Comparison of ENCODE assay signal across 17 cellular contexts in the genomic region with DNA sequence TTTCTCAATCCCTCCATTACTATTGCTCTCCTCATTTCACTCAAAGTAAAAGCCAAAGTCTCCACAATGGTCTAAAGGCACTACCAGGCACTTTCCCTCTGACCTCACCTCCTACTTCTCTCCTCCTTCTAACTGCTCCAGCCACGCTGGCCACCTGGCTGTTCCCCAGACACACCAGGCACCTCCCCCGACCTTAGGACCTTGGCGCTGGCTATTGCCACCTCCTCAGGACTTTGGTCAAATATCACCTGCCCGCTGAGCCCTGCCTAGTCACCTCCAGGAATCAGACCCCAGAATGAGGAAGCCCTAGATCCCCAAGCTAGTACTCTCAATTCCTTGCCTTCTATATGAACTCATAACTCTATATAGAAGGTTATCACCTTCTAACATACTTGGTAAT.
A peak's percentile ranks its signal among the peaks of the same experiment; 100 is the strongest.
DNase-seq lines count a peak whose midpoint lies in the region; ATAC-seq, FAIRE-seq and TF ChIP-seq lines count a peak whose summit lies in the region.
"Had no signal": no experiment of that assay in that cellular context is flagged by ENCODE, and none has a peak within 500 bp of the region (broad histone marks: within the 10 kb centered on the region; RNA-seq: fewer than 3 reads in every experiment).

No MANE protein-coding gene starts in this region.

- DNase-seq in CD14-positive monocyte (ENCODE audit: low spot score) (no peak), astrocyte (ENCODE audit: low read depth) (no peak), mesenchymal stem cell (no peak), Ammon's horn (ENCODE audit: low spot score) (no peak), iPS-NIHi7 (ENCODE audit: extremely low spot score) (no peak)
- DNase-seq in effector CD4-positive, alpha-beta T cell: no peak
- DNase-seq: activated CD4-positive, alpha-beta T cell treated with anti-CD3 and anti-CD28 coated beads for 1 hour; activated T-cell treated with anti-CD3 and anti-CD28 coated beads, Interleukin-2, amount 50 U/mL, for 4 hours; CD8-positive, alpha-beta memory T cell; GF-D8; NCI-H187; NCI-H510A treated with DMSO at 0.1 percent for 48 hours; T-cell had no signal

- no peaks in the 10 kb centered on the region for H3F3A ChIP-seq in DOHH2 (ENCODE audit: control insufficient read depth, insufficient read depth)

- H3K9me3 Mint-ChIP-seq in CD14-positive monocyte (peaks cover 0 to 9% (median 0%) of the 10 kb centered on the region in 7 donors), astrocyte (ENCODE audit: unreplicated experiment) (no peaks in the 10 kb centered on the region)
- H3K9me3 Mint-ChIP-seq: activated T-cell treated with anti-CD3 and anti-CD28 coated beads, Interleukin-2, amount 50 U/mL, for 4 hours; CD8-positive, alpha-beta memory T cell; T-cell had no signal

- intact Hi-C loops in CD14-positive monocyte (cut with micrococcal nuclease): loop anchor here (10.0 kb wide), 3 partner anchors 109 to 489 kb away; a partner anchor contains a TSS

- no peak for ATAC-seq in HG03442 (IDR thresholded peaks at IDR 0.05; ENCODE audit: unreplicated experiment)
- ATAC-seq: activated T-cell treated with anti-CD3 and anti-CD28 coated beads, Interleukin-2, amount 50 U/mL, for 4 hours; T-cell had no signal

- H4K8ac ChIP-seq in mesenchymal stem cell (ENCODE audit: low read length): peak overlapping the region; percentile 81

- H2BK15ac ChIP-seq in mesenchymal stem cell (ENCODE audit: low read depth, poor library complexity, severe bottlenecking): peak overlapping the region; percentile 52

- H2BK120ac ChIP-seq in mesenchymal stem cell (ENCODE audit: low read depth, low read length): peak overlapping the region; percentile 80

- WGBS in mesenchymal stem cell: 93% methylated on average over 4 of the region's 4 CpGs

- H3K23ac ChIP-seq in mesenchymal stem cell (ENCODE audit: low read length in 2 of 2): no peak overlapping the region

- FAIRE-seq in astrocyte (lab: Jason Lieb, UNC): no peak
- FAIRE-seq: colon, islet of Langerhans had no signal

- H3K18ac ChIP-seq in mesenchymal stem cell (ENCODE audit: low read depth in 1 of 2, low read length in 2 of 2): peak overlapping the region; percentile 88 to 95

- no peaks in the 10 kb centered on the region for H3K79me2 ChIP-seq in DOHH2 (ENCODE audit: control insufficient read depth, low read length)
- peaks cover 23% of the 10 kb centered on the region for H3K79me2 ChIP-seq in astrocyte (ENCODE audit: insufficient read depth, low read length)

- H3K36me3 Mint-ChIP-seq in CD14-positive monocyte (peaks cover 0 to 2% of the 10 kb centered on the region in 2 donors), astrocyte (ENCODE audit: low read depth, unreplicated experiment) (no peaks in the 10 kb centered on the region)
- H3K36me3 Mint-ChIP-seq: CD8-positive, alpha-beta memory T cell; T-cell had no signal

- no peaks in the 10 kb centered on the region for H3K36me3 ChIP-seq in DOHH2 (ENCODE audit: control insufficient read depth, low read length)
- no peaks in the 10 kb centered on the region for H3K36me3 ChIP-seq in astrocyte (ENCODE audit: insufficient read depth, low read length)
- H3K36me3 ChIP-seq in mesenchymal stem cell (ENCODE audit: control insufficient read depth in 1 of 2, insufficient read depth in 2 of 2, low read depth in 1 of 2, low read length in 2 of 2): no peaks in the 10 kb centered on the region

- H3K4me3 ChIP-seq in DOHH2 (ENCODE audit: low read length): no peak overlapping the region
- peak overlapping the region; percentile 27 for H3K4me3 ChIP-seq in astrocyte (ENCODE audit: insufficient read depth, low read depth, low read length)
- no peak overlapping the region for H3K4me3 ChIP-seq in mesenchymal stem cell (ENCODE audit: insufficient read depth in 1 of 2, low read depth in 1 of 2, low read length in 2 of 2)

- TF ChIP-seq CTCF in CD14-positive monocyte (IDR thresholded peaks at IDR 0.05) (no peak), DOHH2 (IDR thresholded peaks at IDR 0.05; ENCODE audit: low read depth, low read length, poor library complexity, severe bottlenecking) (no peak), astrocyte (IDR thresholded peaks at IDR 0.05; ENCODE audit: insufficient read depth, low read depth, low read length) (no peak)

- H2AFZ ChIP-seq in astrocyte (ENCODE audit: low read depth, low read length): no peak overlapping the region
- H2AFZ ChIP-seq in mesenchymal stem cell (ENCODE audit: low read depth, low read length): no peak overlapping the region

- peak overlapping the region; percentile 90 for H2AK5ac ChIP-seq in mesenchymal stem cell (ENCODE audit: low read length, severe bottlenecking)

- H3K27me3 Mint-ChIP-seq in CD14-positive monocyte (ENCODE audit: low read depth in 3 of 3): peaks cover 40 to 51% (median 51%) of the 10 kb centered on the region in 3 donors
- no peaks in the 10 kb centered on the region for H3K27me3 Mint-ChIP-seq in astrocyte (ENCODE audit: low read depth, unreplicated experiment)

- H3K27me3 ChIP-seq in DOHH2 (ENCODE audit: control insufficient read depth, low read length): peaks cover 64% of the 10 kb centered on the region
- H3K27me3 ChIP-seq in astrocyte (ENCODE audit: insufficient read depth, low read length): no peaks in the 10 kb centered on the region
- no peaks in the 10 kb centered on the region for H3K27me3 ChIP-seq in mesenchymal stem cell (ENCODE audit: control insufficient read depth in 1 of 2, insufficient read depth in 1 of 2, low read length in 2 of 2)

- H3K4me3 Mint-ChIP-seq in CD14-positive monocyte: peak overlapping the region in 1 of 2 donors; percentile 77
- H3K4me3 Mint-ChIP-seq in astrocyte (ENCODE audit: unreplicated experiment): no peak overlapping the region
- H3K4me3 Mint-ChIP-seq: activated T-cell treated with anti-CD3 and anti-CD28 coated beads, Interleukin-2, amount 50 U/mL, for 4 hours; T-cell had no signal

- H4K20me1 ChIP-seq in DOHH2 (ENCODE audit: control insufficient read depth, insufficient read depth, low read depth, low read length): no peaks in the 10 kb centered on the region
- no peaks in the 10 kb centered on the region for H4K20me1 ChIP-seq in astrocyte (ENCODE audit: insufficient read depth, low read length)

- H3K9me3 ChIP-seq in DOHH2 (ENCODE audit: control insufficient read depth, insufficient read depth, low read length): no peaks in the 10 kb centered on the region
- no peaks in the 10 kb centered on the region for H3K9me3 ChIP-seq in astrocyte (ENCODE audit: insufficient read depth, low read depth, low read length)
- no peaks in the 10 kb centered on the region for H3K9me3 ChIP-seq in mesenchymal stem cell (ENCODE audit: control insufficient read depth, low read length)

- peak overlapping the region in 1 of 2 experiments; percentile 58 for H3K14ac ChIP-seq in mesenchymal stem cell (ENCODE audit: low read length in 2 of 2)

- H3K4me1 ChIP-seq in DOHH2 (ENCODE audit: control insufficient read depth, low read length) (peaks cover 49% of the 10 kb centered on the region), astrocyte (ENCODE audit: insufficient read depth, low read length) (peaks cover 58% of the 10 kb centered on the region), mesenchymal stem cell (ENCODE audit: control insufficient read depth, insufficient read depth, low read depth, low read length) (peaks cover 25% of the 10 kb centered on the region)

- no peaks in the 10 kb centered on the region for H3K9me2 ChIP-seq in DOHH2 (replicated peaks; ENCODE audit: control insufficient read depth, low read length)

- no peak overlapping the region for H3K27ac ChIP-seq in DOHH2 (ENCODE audit: low read depth, low read length)
- H3K27ac ChIP-seq in astrocyte (ENCODE audit: low read depth, low read length): peak overlapping the region; percentile 99
- H3K27ac ChIP-seq in mesenchymal stem cell (ENCODE audit: low read length, poor library complexity, severe bottlenecking): no peak overlapping the region

- peak overlapping the region; percentile 88 to 91 for H2BK12ac ChIP-seq in mesenchymal stem cell (ENCODE audit: low read length in 2 of 2)

- H3K9ac ChIP-seq in astrocyte (ENCODE audit: low read length) (peak overlapping the region; percentile 87), mesenchymal stem cell (ENCODE audit: low read length) (no peak overlapping the region)

- H2BK5ac ChIP-seq in mesenchymal stem cell (ENCODE audit: low read depth, low read length, poor library complexity, severe bottlenecking): no peak overlapping the region

- peak overlapping the region; percentile 73 to 95 for H3K4ac ChIP-seq in mesenchymal stem cell (ENCODE audit: low read depth in 1 of 2, low read length in 2 of 2)

- H3K27ac Mint-ChIP-seq in CD14-positive monocyte (peak overlapping the region in 4 of 7 donors; percentile 42 to 85 (median 70)), astrocyte (ENCODE audit: unreplicated experiment) (peak overlapping the region; percentile 96)

- peaks cover 68% of the 10 kb centered on the region for H3K4me1 Mint-ChIP-seq in CD14-positive monocyte
- H3K4me1 Mint-ChIP-seq in astrocyte (ENCODE audit: low read depth, unreplicated experiment): peaks cover 47% of the 10 kb centered on the region

- H3K4me2 ChIP-seq in DOHH2 (ENCODE audit: low read length): peak overlapping the region; percentile 18; the same call in 1 of the 2 replicates
- peak overlapping the region; percentile 79 for H3K4me2 ChIP-seq in astrocyte (ENCODE audit: low read length)
- H3K4me2 ChIP-seq in mesenchymal stem cell (ENCODE audit: low read length, poor library complexity, severe bottlenecking): no peak overlapping the region

- peaks cover 7% of the 10 kb centered on the region for H3K79me1 ChIP-seq in mesenchymal stem cell (replicated peaks; ENCODE audit: low read length, poor library complexity, severe bottlenecking)

- H4K91ac ChIP-seq in mesenchymal stem cell (ENCODE audit: low read length): peak overlapping the region; percentile 87
